ENCODE assay signal across 8 cellular contexts in genomic region chr1:246725191-246725590, GRCh38. TPM values are rescaled to one million over a fixed set of nuclear protein-coding genes. Genes with fewer than 3 reads are reported as not detected.
DNase-seq lines count a peak whose midpoint lies in the region; ATAC-seq and TF ChIP-seq lines count a peak whose summit lies in the region.

No MANE protein-coding gene starts in this region.

- H3F3A ChIP-seq in GM23338 (replicated peaks; ENCODE audit: low read depth): 0 out of 2 replicates have a peak, but pooled peaks cover 2% of the 10 kb centered on the region

- peak overlapping the region; percentile 82 for H3K9ac ChIP-seq in SK-N-MC (ENCODE audit: insufficient read length)
- peak overlapping the region; percentile 86 for H3K9ac ChIP-seq in skeletal muscle satellite cell (ENCODE audit: low read depth, low read length)

- H3K27me3 ChIP-seq in GM23338 (ENCODE audit: insufficient read depth) (peaks cover 23% of the 10 kb centered on the region), skeletal muscle satellite cell (ENCODE audit: control insufficient read depth, insufficient read depth, low read length) (no peaks in the 10 kb centered on the region)

- ATAC-seq in GM23338: no peak
- no peak for ATAC-seq in GM19035 (IDR thresholded peaks at IDR 0.05; ENCODE audit: unreplicated experiment)
- ATAC-seq in GM21515 (IDR thresholded peaks at IDR 0.05; ENCODE audit: unreplicated experiment): no peak
- no peak for ATAC-seq in HG02981 (IDR thresholded peaks at IDR 0.05; ENCODE audit: unreplicated experiment)

- H4K20me1 ChIP-seq in GM23338 (replicated peaks; ENCODE audit: insufficient read depth): no peaks in the 10 kb centered on the region

- peaks cover 34% of the 10 kb centered on the region for H3K9me3 Mint-ChIP-seq in GM23338

- TF ChIP-seq CTCF in GM23338 (conservative IDR thresholded peaks at IDR 0.05; ENCODE audit: low read depth in 2 of 2) (no peak), fibroblast of the aortic adventitia (IDR thresholded peaks at IDR 0.05; ENCODE audit: insufficient read depth, low read length) (no peak)

- H3K27ac Mint-ChIP-seq in GM23338: no peak overlapping the region

- no peaks in the 10 kb centered on the region for H3K4me1 Mint-ChIP-seq in GM23338

- no peak for DNase-seq in GM23338 (ENCODE audit: low spot score)
- no peak for DNase-seq in SK-N-MC (ENCODE audit: low read depth, low spot score)
- DNase-seq in fibroblast of the aortic adventitia (ENCODE audit: low read depth): no peak
- no peak for DNase-seq in T-helper 9 cell

- H3K4me1 ChIP-seq in GM23338 (ENCODE audit: insufficient read depth): peaks cover 4% of the 10 kb centered on the region; the same call in 1 of the 2 replicates
- H3K4me1 ChIP-seq in skeletal muscle satellite cell (ENCODE audit: control insufficient read depth, insufficient read depth, low read length): peaks cover 6% of the 10 kb centered on the region

- no peaks in the 10 kb centered on the region for H3K79me2 ChIP-seq in GM23338 (replicated peaks; ENCODE audit: insufficient read depth)

- H3K36me3 ChIP-seq in GM23338 (ENCODE audit: insufficient read depth): peaks cover 19% of the 10 kb centered on the region
- peaks cover 27% of the 10 kb centered on the region for H3K36me3 ChIP-seq in SK-N-MC (ENCODE audit: insufficient read depth, low read length)
- peaks cover 25% of the 10 kb centered on the region for H3K36me3 ChIP-seq in skeletal muscle satellite cell (ENCODE audit: insufficient read depth, low read length)

- peaks cover 13% of the 10 kb centered on the region for H3K27me3 Mint-ChIP-seq in GM23338 (ENCODE audit: insufficient read depth, low read depth, poor library complexity)

- H3K4me2 ChIP-seq in GM23338: peak overlapping the region; percentile 95
- peak overlapping the region; percentile 99 for H3K4me2 ChIP-seq in skeletal muscle satellite cell (ENCODE audit: low read length)

- H3K4me3 ChIP-seq in GM23338 (peak overlapping the region; percentile 82), SK-N-MC (peak overlapping the region; percentile 88), fibroblast of the aortic adventitia (ENCODE audit: low read depth, low read length) (peak overlapping the region; percentile 80), skeletal muscle satellite cell (ENCODE audit: low read length) (peak overlapping the region; percentile 93)

- H3K27ac ChIP-seq in GM23338 (ENCODE audit: low read depth) (no peak overlapping the region), SK-N-MC (no peak overlapping the region)

- H3K9me3 ChIP-seq in SK-N-MC (ENCODE audit: low read depth, low read length): no peaks in the 10 kb centered on the region
- H3K9me3 ChIP-seq in skeletal muscle satellite cell (replicated peaks; ENCODE audit: low read length): no peaks in the 10 kb centered on the region

- peak overlapping the region; percentile 88 for H3K4me3 Mint-ChIP-seq in GM23338

- H2AFZ ChIP-seq in GM23338: peak overlapping the region; percentile 100

- peaks cover 39% of the 10 kb centered on the region for H3K36me3 Mint-ChIP-seq in GM23338 (ENCODE audit: low read depth)

- no peaks in the 10 kb centered on the region for H3K9me2 ChIP-seq in GM23338 (ENCODE audit: insufficient read depth)

TF ChIP-seq in GM23338, 12 proteins besides CTCF, POLR2A, EP300 and RAD21:
- TF ChIP-seq EZH2 (IDR thresholded peaks at IDR 0.05; ENCODE audit: low read depth, unreplicated experiment) (no peak), ETS1 (IDR thresholded peaks at IDR 0.05) (no peak), ZNF114 (CRISPR knock-in tag; IDR thresholded peaks at IDR 0.05) (no peak), POLR2AphosphoS5 (IDR thresholded peaks at IDR 0.05; ENCODE audit: low read depth) (no peak)

RNA-seq across cellular contexts. Expression of gene SCCPDH, which starts 1.0 kb away (rescaled TPM):
- total RNA-seq in GM23338 (2014; rRNA removed; shearing (Covaris generic)): 18.8 and 20.4 TPM in 2 replicates
- 13.6 and 14.4 TPM in 2 replicates for polyA plus RNA-seq in GM23338 (2016; fragmentation: Nextera tagmentation; extraction: Ambion mirVana)
- total RNA-seq in fibroblast of the aortic adventitia (ENCODE audit: low replicate concordance): 24.8 and 55.1 TPM in 2 replicates
- total RNA-seq in skeletal muscle satellite cell (2012; rRNA removed): 32.4 and 38.4 TPM in 2 replicates
